ENCODE assay signal across 8 cellular contexts in the genomic region with DNA sequence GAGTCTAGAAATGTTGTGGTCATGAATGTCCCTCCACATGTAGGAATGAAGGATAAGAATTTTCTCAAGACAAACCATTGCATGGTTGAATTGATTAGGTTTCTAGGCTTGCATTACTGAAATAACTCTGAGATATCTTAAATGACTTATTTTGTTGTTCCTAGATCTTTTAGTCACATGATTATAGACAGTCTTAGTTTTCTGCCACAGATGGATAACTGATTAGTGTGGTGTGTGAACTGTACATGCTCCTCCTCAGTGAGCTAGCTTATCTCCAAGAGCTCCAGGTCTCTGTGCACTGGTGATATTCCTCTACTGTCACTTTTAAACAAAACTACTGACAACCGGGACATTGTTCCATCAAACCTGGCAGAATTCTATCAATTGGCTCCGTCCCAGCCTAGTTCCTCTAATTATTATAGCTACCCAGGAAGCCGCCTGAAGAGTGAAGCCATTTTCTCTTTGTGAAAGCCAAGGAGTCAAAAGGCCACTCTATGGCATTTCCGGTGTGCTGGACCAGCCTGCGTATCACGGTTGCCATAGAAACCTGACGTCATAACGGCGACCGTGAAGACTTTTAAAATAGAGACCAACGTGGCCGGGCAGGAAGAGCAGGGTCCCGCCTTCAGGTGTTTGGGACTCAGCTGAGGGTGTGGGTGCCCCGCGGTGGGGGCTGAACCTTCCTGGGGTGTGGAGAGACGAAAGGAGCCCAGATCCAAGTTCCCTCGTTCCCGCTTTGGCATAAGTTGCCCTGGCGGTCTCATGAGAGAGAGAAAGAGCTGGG. TPM values are rescaled to one million over a fixed set of nuclear protein-coding genes. Genes with fewer than 3 reads are reported as not detected.
DNase-seq lines count a peak whose midpoint lies in the region; FAIRE-seq and TF ChIP-seq lines count a peak whose summit lies in the region.

No MANE protein-coding gene starts in this region.

- no peaks in the 10 kb centered on the region for H3K9me3 ChIP-seq in Karpas-422 (ENCODE audit: low read length)

- no peaks in the 10 kb centered on the region for H3K27me3 Mint-ChIP-seq in T-helper 1 cell treated with Interleukin-12 subunit alpha and Interleukin-12 subunit beta and Interleukin-4 antibody, amounts not matched to agents 30 μg/mL and 1 μg/mL, for 36 hours (ENCODE audit: low read depth)

- peaks cover 27% of the 10 kb centered on the region for H3K79me2 ChIP-seq in Karpas-422 (ENCODE audit: low read length)

- TF ChIP-seq POLR2A in H54 (IDR thresholded peaks at IDR 0.05; ENCODE audit: low read depth, low read length) = no peak

- H3K27ac Mint-ChIP-seq in T-helper 1 cell treated with Interleukin-12 subunit alpha and Interleukin-12 subunit beta and Interleukin-4 antibody, amounts not matched to agents 30 μg/mL and 1 μg/mL, for 36 hours = peak overlapping the region; percentile 58

- no peaks in the 10 kb centered on the region for H3K9me2 ChIP-seq in Karpas-422 (replicated peaks; ENCODE audit: insufficient read depth, low read length)

- H2AFZ ChIP-seq in Karpas-422 (ENCODE audit: low read length) = no peak overlapping the region

- peak overlapping the region; percentile 71 for H3K9ac ChIP-seq in Karpas-422 (ENCODE audit: low read length)

- H3K4me3 ChIP-seq in GM12865 (ENCODE audit: low read depth, low read length) (peak overlapping the region; percentile 59), Karpas-422 (ENCODE audit: low read length) (peak overlapping the region; percentile 81), kidney epithelial cell (ENCODE audit: low read depth, low read length) (peak overlapping the region; percentile 45)

- H3K27me3 ChIP-seq in Karpas-422 (ENCODE audit: low read length) (no peaks in the 10 kb centered on the region), kidney epithelial cell (ENCODE audit: control insufficient read depth, insufficient read depth, low read length) (no peaks in the 10 kb centered on the region)

- H3K4me3 Mint-ChIP-seq in T-helper 1 cell treated with Interleukin-12 subunit alpha and Interleukin-12 subunit beta and Interleukin-4 antibody, amounts not matched to agents 30 μg/mL and 1 μg/mL, for 36 hours = peak overlapping the region; percentile 73

- no peak overlapping the region for H3K27ac ChIP-seq in Karpas-422 (ENCODE audit: low read length)

- FAIRE-seq in H54 (lab: Jason Lieb, UNC) = peak; percentile 96

- H3K9me3 Mint-ChIP-seq in T-helper 1 cell treated with Interleukin-12 subunit alpha and Interleukin-12 subunit beta and Interleukin-4 antibody, amounts not matched to agents 30 μg/mL and 1 μg/mL, for 36 hours = no peaks in the 10 kb centered on the region

- peaks cover 5% of the 10 kb centered on the region for H3K4me1 Mint-ChIP-seq in T-helper 1 cell treated with Interleukin-12 subunit alpha and Interleukin-12 subunit beta and Interleukin-4 antibody, amounts not matched to agents 30 μg/mL and 1 μg/mL, for 36 hours (ENCODE audit: low read depth)

- TF ChIP-seq CTCF in GM12865 (IDR thresholded peaks at IDR 0.05; ENCODE audit: insufficient read depth, low read depth, low read length, missing control alignments) (no peak), kidney epithelial cell (IDR thresholded peaks at IDR 0.05; ENCODE audit: insufficient read depth, low read length, poor library complexity, severe bottlenecking) (no peak)

- peak overlapping the region; percentile 69 for H3K4me2 ChIP-seq in Karpas-422 (ENCODE audit: low read depth, low read length, poor library complexity, severe bottlenecking)

- no peaks in the 10 kb centered on the region for H3K36me3 ChIP-seq in Karpas-422 (ENCODE audit: insufficient read depth, low read length)
- H3K36me3 ChIP-seq in kidney epithelial cell (ENCODE audit: control insufficient read depth, insufficient read depth, low read length) = no peaks in the 10 kb centered on the region

- no peaks in the 10 kb centered on the region for H3K36me3 Mint-ChIP-seq in T-helper 1 cell treated with Interleukin-12 subunit alpha and Interleukin-12 subunit beta and Interleukin-4 antibody, amounts not matched to agents 30 μg/mL and 1 μg/mL, for 36 hours (ENCODE audit: low read depth)

- H4K20me1 ChIP-seq in Karpas-422 (ENCODE audit: insufficient read depth, low read depth, low read length) = no peaks in the 10 kb centered on the region

- DNase-seq in GM12865 (ENCODE audit: low read depth) (peak; percentile 90), H54 (ENCODE audit: insufficient read length, low spot score) (peak; percentile 41), Karpas-422 (peak; percentile 92), cerebellar cortex (ENCODE audit: low spot score) (peak; percentile 64), kidney epithelial cell (ENCODE audit: low read depth) (no peak), NCI-H187 treated with DMSO at 0.1 percent for 48 hours (lab: John Stamatoyannopoulos, UW) (no peak)
- peak; percentile 71 for DNase-seq in stimulated activated CD4-positive, alpha-beta T cell treated with anti-CD3 and anti-CD28 coated beads, Interleukin-15, amount 100 ng/mL, for 24 hours

- H3K4me1 ChIP-seq in Karpas-422 (ENCODE audit: low read length) = peaks cover 37% of the 10 kb centered on the region

RNA-seq across cellular contexts. Expression of gene BEX3, which starts 28.1 kb away (rescaled TPM):
- total RNA-seq in Karpas-422 (2014; rRNA removed; shearing (Covaris generic); ENCODE audit: low replicate concordance) = not detected in 2 replicates
- total RNA-seq in kidney epithelial cell = 143 and 164 TPM in 2 replicates

RNA-seq across cellular contexts. Expression of gene TCEAL9, which starts 48.1 kb away (rescaled TPM):
- total RNA-seq in Karpas-422 (2014; rRNA removed; shearing (Covaris generic); ENCODE audit: low replicate concordance) = 13.2 and 18.8 TPM in 2 replicates
- 99.1 and 154 TPM in 2 replicates for total RNA-seq in kidney epithelial cell

Comparison
In these comparisons a context has a peak if more than half of its experiments do, and no peak if none do; other contexts are left out.
1. DNase-seq: peak in GM12865 (single experiment), H54 (single experiment), Karpas-422 (single experiment), cerebellar cortex (single experiment) and stimulated activated CD4-positive, alpha-beta T cell treated with anti-CD3 and anti-CD28 coated beads, Interleukin-15, amount 100 ng/mL, for 24 hours (single experiment); none in kidney epithelial cell (single experiment) and NCI-H187 treated with DMSO at 0.1 percent for 48 hours (single experiment).
2. RNA of gene BEX3, which starts 28.1 kb away (total RNA-seq): 143 to 164 TPM in kidney epithelial cell; not detected in Karpas-422; every median in the first group is over 100 times any median in the second.
3. Peak in every context shown above with its lines, with median percentiles within 50 percentile points of each other: H3K4me3 ChIP-seq.